In genomic region chr2:127098711-127099110, GRCh38 we compare ENCODE assay signal across 22 cellular contexts. TPM values are rescaled to one million over a fixed set of nuclear protein-coding genes. Genes with fewer than 3 reads are reported as not detected.
DNase-seq lines count a peak whose midpoint lies in the region; ATAC-seq and TF ChIP-seq lines count a peak whose summit lies in the region.
"Had no signal": no experiment of that assay in that cellular context is flagged by ENCODE, and none has a peak within 500 bp of the region (broad histone marks: within the 10 kb centered on the region; RNA-seq: fewer than 3 reads in every experiment).

No MANE protein-coding gene starts in this region.

- no peak for ATAC-seq in stimulated activated effector memory CD8-positive, alpha-beta T cell treated with anti-CD3 and anti-CD28 coated beads, Interleukin-12 subunit alpha, Interleukin-12 subunit beta, amount 100 ng/mL, for 72 hours
- ATAC-seq: activated CD4-positive, alpha-beta T cell treated with anti-CD3 and anti-CD28 coated beads for 36 hours; activated T-cell treated with anti-CD3 and anti-CD28 coated beads, Interleukin-2, amount 50 U/mL, for 4 hours; naive thymus-derived CD4-positive, alpha-beta T cell; Panc1; right lobe of liver had no signal

- TF ChIP-seq CTCF in chondrocyte (IDR thresholded peaks at IDR 0.05) (no peak), neural crest cell (conservative IDR thresholded peaks at IDR 0.05) (no peak), stomach (IDR thresholded peaks at IDR 0.05) (no peak), A673 (conservative IDR thresholded peaks at IDR 0.05; ENCODE audit: low read depth, low read length) (no peak)

- H3K27ac Mint-ChIP-seq in chondrocyte (ENCODE audit: unreplicated experiment) (no peak overlapping the region), neural crest cell (ENCODE audit: unreplicated experiment) (peak overlapping the region; percentile 43)
- no peak overlapping the region for H3K27ac Mint-ChIP-seq in stimulated activated effector memory CD8-positive, alpha-beta T cell treated with anti-CD3 and anti-CD28 coated beads, Interleukin-12 subunit alpha, Interleukin-12 subunit beta, amount 100 ng/mL, for 72 hours
- H3K27ac Mint-ChIP-seq: activated CD4-positive, alpha-beta T cell treated with anti-CD3 and anti-CD28 coated beads for 36 hours; naive thymus-derived CD4-positive, alpha-beta T cell had no signal

- DNase-seq in DMS53 (lab: John Stamatoyannopoulos, UW), result peak; percentile 32
- no peak for DNase-seq in DMS53 treated with DMSO at 0.1 percent for 48 hours (lab: John Stamatoyannopoulos, UW; ENCODE audit: unreplicated experiment)
- DNase-seq in chondrocyte (ENCODE audit: low spot score), result peak; percentile 63
- no peak for DNase-seq in neural crest cell (ENCODE audit: low read depth, low spot score)
- no peak for DNase-seq in stomach
- no peak for DNase-seq in stimulated activated effector memory CD8-positive, alpha-beta T cell treated with anti-CD3 and anti-CD28 coated beads, Interleukin-12 subunit alpha, Interleukin-12 subunit beta, amount 100 ng/mL, for 72 hours (ENCODE audit: low spot score in 2 of 2)
- no peak for DNase-seq in A673 (ENCODE audit: low spot score)
- no peak for DNase-seq in erythroblast (lab: John Stamatoyannopoulos, UW)
- DNase-seq: activated CD4-positive, alpha-beta T cell treated with anti-CD3 and anti-CD28 coated beads for 36 hours; activated CD8-positive, alpha-beta memory T cell treated with anti-CD3 and anti-CD28 coated beads for 24 hours; activated naive CD4-positive, alpha-beta T cell; activated T-cell treated with anti-CD3 and anti-CD28 coated beads, Interleukin-2, amount 50 U/mL, for 4 hours; AML-193; dermis blood vessel endothelial cell; DND-41; naive thymus-derived CD4-positive, alpha-beta T cell; NCI-H1694; NCI-H2171; NCI-H526 treated with DMSO at 0.1 percent for 48 hours had no signal

- H3K4me1 ChIP-seq in stomach (peaks cover 84 to 100% (median 93%) of the 10 kb centered on the region in 4 donors), A673 (ENCODE audit: insufficient read depth, low read length, poor library complexity, severe bottlenecking) (no peaks in the 10 kb centered on the region)

- TF ChIP-seq POLR2A in stomach (IDR thresholded peaks at IDR 0.05) (no peak), erythroblast (IDR thresholded peaks at IDR 0.05; ENCODE audit: low read length) (no peak)

- intact Hi-C loops in stomach (cut with DNase I; ENCODE audit: low total_unique reads) (no loop called here), A673 (cut with micrococcal nuclease; ENCODE audit: unreplicated experiment) (no loop called here)

- TF ChIP-seq EP300 in stomach (IDR thresholded peaks at IDR 0.05), result no peak

- peak overlapping the region in 3 of 5 donors; percentile 14 to 75 (median 20) for H3K27ac ChIP-seq in stomach
- H3K27ac ChIP-seq in A673 (ENCODE audit: low read depth, low read length, poor library complexity, severe bottlenecking), result no peak overlapping the region
- H3K27ac ChIP-seq: right lobe of liver, SJSA1 had no signal

- no peak overlapping the region for H3K4me3 Mint-ChIP-seq in chondrocyte (ENCODE audit: unreplicated experiment)
- no peak overlapping the region for H3K4me3 Mint-ChIP-seq in neural crest cell
- H3K4me3 Mint-ChIP-seq in stimulated activated effector memory CD8-positive, alpha-beta T cell treated with anti-CD3 and anti-CD28 coated beads, Interleukin-12 subunit alpha, Interleukin-12 subunit beta, amount 100 ng/mL, for 72 hours, result no peak overlapping the region
- H3K4me3 Mint-ChIP-seq: activated CD4-positive, alpha-beta T cell treated with anti-CD3 and anti-CD28 coated beads for 36 hours; activated T-cell treated with anti-CD3 and anti-CD28 coated beads, Interleukin-2, amount 50 U/mL, for 4 hours; naive thymus-derived CD4-positive, alpha-beta T cell had no signal

- H3K4me1 Mint-ChIP-seq in chondrocyte (ENCODE audit: low read depth) (peaks cover 79% of the 10 kb centered on the region), neural crest cell (peaks cover 30% of the 10 kb centered on the region)
- peaks cover 8% of the 10 kb centered on the region for H3K4me1 Mint-ChIP-seq in stimulated activated effector memory CD8-positive, alpha-beta T cell treated with anti-CD3 and anti-CD28 coated beads, Interleukin-12 subunit alpha, Interleukin-12 subunit beta, amount 100 ng/mL, for 72 hours
- H3K4me1 Mint-ChIP-seq: activated CD4-positive, alpha-beta T cell treated with anti-CD3 and anti-CD28 coated beads for 36 hours had no signal

- H3K9me3 Mint-ChIP-seq in chondrocyte (ENCODE audit: low read depth) (no peaks in the 10 kb centered on the region), neural crest cell (no peaks in the 10 kb centered on the region)
- no peaks in the 10 kb centered on the region for H3K9me3 Mint-ChIP-seq in stimulated activated effector memory CD8-positive, alpha-beta T cell treated with anti-CD3 and anti-CD28 coated beads, Interleukin-12 subunit alpha, Interleukin-12 subunit beta, amount 100 ng/mL, for 72 hours
- H3K9me3 Mint-ChIP-seq: activated T-cell treated with anti-CD3 and anti-CD28 coated beads, Interleukin-2, amount 50 U/mL, for 4 hours had no signal

- no TSS peak for BruUV-seq in A673 (replicated peaks; lab: Mats Ljungman, UMichigan)

- CTCF ChIA-PET in A673 (lab: Charles Lee), result no interaction called here

- no peaks in the 10 kb centered on the region for H3K27me3 ChIP-seq in stomach
- no peaks in the 10 kb centered on the region for H3K27me3 ChIP-seq in A673 (replicated peaks; ENCODE audit: insufficient read depth, low read depth, low read length, poor library complexity)
- H3K27me3 ChIP-seq: right lobe of liver, SJSA1 had no signal

- 50 to 66% (median 60%) methylated on average over 6 to 7 of the region's 7 CpGs for WGBS in stomach, 5 donors

- H3K9me3 ChIP-seq in stomach (no peaks in the 10 kb centered on the region), A673 (ENCODE audit: low read depth, low read length, poor library complexity, severe bottlenecking) (no peaks in the 10 kb centered on the region)
- H3K9me3 ChIP-seq: right lobe of liver, SJSA1 had no signal

- H3K27me3 Mint-ChIP-seq in chondrocyte (ENCODE audit: low read depth), result no peaks in the 10 kb centered on the region
- no peaks in the 10 kb centered on the region for H3K27me3 Mint-ChIP-seq in neural crest cell (ENCODE audit: low read depth)
- H3K27me3 Mint-ChIP-seq: activated CD4-positive, alpha-beta T cell treated with anti-CD3 and anti-CD28 coated beads for 36 hours had no signal

- H3K4me3 ChIP-seq in stomach (no peak overlapping the region), A673 (ENCODE audit: low read depth, low read length, poor library complexity, severe bottlenecking) (no peak overlapping the region)
- H3K4me3 ChIP-seq: right lobe of liver, SJSA1 had no signal

- H3K36me3 Mint-ChIP-seq in chondrocyte (ENCODE audit: low read depth) (no peaks in the 10 kb centered on the region), neural crest cell (ENCODE audit: low read depth) (no peaks in the 10 kb centered on the region)
- no peaks in the 10 kb centered on the region for H3K36me3 Mint-ChIP-seq in stimulated activated effector memory CD8-positive, alpha-beta T cell treated with anti-CD3 and anti-CD28 coated beads, Interleukin-12 subunit alpha, Interleukin-12 subunit beta, amount 100 ng/mL, for 72 hours
- H3K36me3 Mint-ChIP-seq: naive thymus-derived CD4-positive, alpha-beta T cell had no signal

- H3K36me3 ChIP-seq in stomach (no peaks in the 10 kb centered on the region), A673 (ENCODE audit: insufficient read depth, low read length, poor library complexity, severe bottlenecking) (no peaks in the 10 kb centered on the region)
- H3K36me3 ChIP-seq: right lobe of liver, SJSA1 had no signal

- POLR2A ChIA-PET in A673 (lab: Charles Lee; ENCODE audit: low non-redundant PET), result no interaction called here

RNA-seq across cellular contexts. Expression of gene BIN1, which starts 8.2 kb away (rescaled TPM):
- total RNA-seq in chondrocyte (40.0 to 64.0 TPM (median 63.6 TPM) in 3 replicates), neural crest cell (67.7 and 69.9 TPM in 2 replicates), stomach (100 to 1,000 TPM in 1 of 5 donors, 10 to 100 TPM in 4; 39.1 to 175 (median 45.1) TPM), A673 (2021) (34.1 and 36.2 TPM in 2 replicates)
- 10 to 100 TPM; 47.8 to 49.6 (median 47.8) TPM for polyA plus RNA-seq in stomach

Comparison
In these comparisons a context has a peak if more than half of its experiments do, and no peak if none do; other contexts are left out.
1. DNase-seq: peak in DMS53 (single experiment) and chondrocyte (single experiment); none in DMS53 treated with DMSO at 0.1 percent for 48 hours (single experiment), neural crest cell (single experiment), stomach (single experiment), stimulated activated effector memory CD8-positive, alpha-beta T cell treated with anti-CD3 and anti-CD28 coated beads, Interleukin-12 subunit alpha, Interleukin-12 subunit beta, amount 100 ng/mL, for 72 hours (0 of 2), A673 (single experiment) and erythroblast (0 of 2).